Comparison of ENCODE assay signal across 8 cellular contexts in the genomic region with DNA sequence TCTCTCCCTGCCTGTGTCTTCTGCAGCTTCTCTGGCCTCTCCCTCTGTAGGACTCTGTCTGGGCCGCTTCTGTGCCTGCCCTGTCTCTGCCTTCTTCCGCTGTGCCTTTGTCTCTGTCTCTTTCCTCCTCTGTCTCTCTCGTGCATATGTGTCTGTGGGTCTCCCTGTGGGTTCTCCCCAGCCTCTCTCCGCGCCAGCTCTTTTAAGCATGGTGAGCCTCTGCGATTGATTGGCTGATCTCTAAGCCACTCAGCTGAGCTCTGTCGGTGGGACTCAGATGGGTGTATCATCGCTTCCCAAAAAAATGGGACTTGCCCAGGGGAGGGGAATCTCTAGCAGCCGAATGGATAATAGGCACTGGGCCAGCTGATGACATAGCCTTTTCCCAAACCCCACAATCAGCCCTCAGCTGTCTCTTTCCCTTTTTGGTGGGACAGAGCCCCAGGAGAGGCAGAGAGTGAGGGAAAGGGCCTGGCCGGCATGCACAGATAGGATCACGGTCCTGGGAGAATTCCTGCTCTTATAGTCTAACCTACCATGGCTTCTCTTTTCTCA. TPM values are rescaled to one million over a fixed set of nuclear protein-coding genes. Genes with fewer than 3 reads are reported as not detected.
DNase-seq lines count a peak whose midpoint lies in the region; ATAC-seq and TF ChIP-seq lines count a peak whose summit lies in the region.

A gene with protein sequence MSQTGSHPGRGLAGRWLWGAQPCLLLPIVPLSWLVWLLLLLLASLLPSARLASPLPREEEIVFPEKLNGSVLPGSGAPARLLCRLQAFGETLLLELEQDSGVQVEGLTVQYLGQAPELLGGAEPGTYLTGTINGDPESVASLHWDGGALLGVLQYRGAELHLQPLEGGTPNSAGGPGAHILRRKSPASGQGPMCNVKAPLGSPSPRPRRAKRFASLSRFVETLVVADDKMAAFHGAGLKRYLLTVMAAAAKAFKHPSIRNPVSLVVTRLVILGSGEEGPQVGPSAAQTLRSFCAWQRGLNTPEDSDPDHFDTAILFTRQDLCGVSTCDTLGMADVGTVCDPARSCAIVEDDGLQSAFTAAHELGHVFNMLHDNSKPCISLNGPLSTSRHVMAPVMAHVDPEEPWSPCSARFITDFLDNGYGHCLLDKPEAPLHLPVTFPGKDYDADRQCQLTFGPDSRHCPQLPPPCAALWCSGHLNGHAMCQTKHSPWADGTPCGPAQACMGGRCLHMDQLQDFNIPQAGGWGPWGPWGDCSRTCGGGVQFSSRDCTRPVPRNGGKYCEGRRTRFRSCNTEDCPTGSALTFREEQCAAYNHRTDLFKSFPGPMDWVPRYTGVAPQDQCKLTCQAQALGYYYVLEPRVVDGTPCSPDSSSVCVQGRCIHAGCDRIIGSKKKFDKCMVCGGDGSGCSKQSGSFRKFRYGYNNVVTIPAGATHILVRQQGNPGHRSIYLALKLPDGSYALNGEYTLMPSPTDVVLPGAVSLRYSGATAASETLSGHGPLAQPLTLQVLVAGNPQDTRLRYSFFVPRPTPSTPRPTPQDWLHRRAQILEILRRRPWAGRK (minus strand): TSS at position 178 of the 555 bp plus-strand sequence. CDS start 427 bp downstream, outside the sequence.

- intact Hi-C loops in heart left ventricle (cut with DNase I): loop anchor here in 1 of 10 donors (10.0 kb wide), 1 partner anchor 186 kb away; no protein-coding TSS in a partner anchor
- intact Hi-C loops in prostate gland (cut with DNase I): no loop called here

- H3K36me3 ChIP-seq in heart left ventricle (peaks cover 0 to 30% (median 6%) of the 10 kb centered on the region in 9 donors), prostate gland (no peaks in the 10 kb centered on the region)

- H3K27me3 ChIP-seq in heart left ventricle (no peaks in the 10 kb centered on the region), prostate gland (replicated peaks; ENCODE audit: insufficient read depth) (no peaks in the 10 kb centered on the region)

- TF ChIP-seq POLR2A in heart left ventricle (IDR thresholded peaks at IDR 0.05) (peak; percentile 8 to 83), prostate gland (IDR thresholded peaks at IDR 0.05) (peak; percentile 18)

- H3K4me3 ChIP-seq in heart left ventricle (peak within 1 kb of the TSS; percentile 13 to 62 (median 56)), prostate gland (peak within 1 kb of the TSS in 1 of 2 donors; percentile 11)

- H3K36me3 Mint-ChIP-seq in activated naive CD4-positive, alpha-beta T cell treated with anti-CD3 and anti-CD28 coated beads, Interleukin-2, amount 50 U/mL, for 72 hours: peaks cover 15 to 16% of the 10 kb centered on the region in 2 donors

- H3K4me1 ChIP-seq in heart left ventricle (peaks cover 6 to 90% (median 67%) of the 10 kb centered on the region in 12 donors), prostate gland (replicated peaks) (no peaks in the 10 kb centered on the region)

- 51 to 55% (median 52%) methylated on average over 11 of the region's 11 CpGs for WGBS in heart left ventricle, 4 donors
- 48% methylated on average over 11 of the region's 11 CpGs for WGBS in prostate gland

- H3K27ac Mint-ChIP-seq in activated naive CD4-positive, alpha-beta T cell treated with anti-CD3 and anti-CD28 coated beads, Interleukin-2, amount 50 U/mL, for 72 hours: peak within 1 kb of the TSS; percentile 95 to 97

- no peaks in the 10 kb centered on the region for H3K9me3 Mint-ChIP-seq in activated naive CD4-positive, alpha-beta T cell treated with anti-CD3 and anti-CD28 coated beads, Interleukin-2, amount 50 U/mL, for 72 hours

- H3K9me3 ChIP-seq in heart left ventricle (no peaks in the 10 kb centered on the region), prostate gland (no peaks in the 10 kb centered on the region)

- TF ChIP-seq CTCF in heart left ventricle (IDR thresholded peaks at IDR 0.05) (no peak), prostate gland (IDR thresholded peaks at IDR 0.05) (no peak)

- DNase-seq in GM03348 (ENCODE audit: low spot score): peak; percentile 87
- DNase-seq in activated naive CD4-positive, alpha-beta T cell treated with anti-CD3 and anti-CD28 coated beads, Interleukin-2, amount 50 U/mL, for 72 hours (ENCODE audit: low spot score in 2 of 2): no peak
- peak; percentile 74 to 87 (median 80) for DNase-seq in heart left ventricle
- no peak for DNase-seq in prostate gland (ENCODE audit: low spot score)
- DNase-seq in NCI-H2171 treated with DMSO at 0.1 percent for 48 hours (lab: John Stamatoyannopoulos, UW): no peak
- DNase-seq in effector CD8-positive, alpha-beta T cell (lab: John Stamatoyannopoulos, UW): no peak
- DNase-seq in activated CD4-positive, CD25-positive, alpha-beta regulatory T cell treated with anti-CD3 and anti-CD28 coated beads, Interleukin-2, amount 50 U/mL, for 72 hours: no peak

- H3K27ac ChIP-seq in heart left ventricle (peak within 1 kb of the TSS; percentile 93 to 99 (median 97)), prostate gland (peak within 1 kb of the TSS; percentile 45 to 96)

- ATAC-seq in activated naive CD4-positive, alpha-beta T cell treated with anti-CD3 and anti-CD28 coated beads, Interleukin-2, amount 50 U/mL, for 72 hours: no peak
- ATAC-seq in heart left ventricle (peak in 3 of 4 donors; percentile 24 to 45 (median 31)), HG03432 (IDR thresholded peaks at IDR 0.05; ENCODE audit: unreplicated experiment) (no peak)

RNA-seq across cellular contexts. Expression of the gene that starts here (rescaled TPM):
- total RNA-seq in activated naive CD4-positive, alpha-beta T cell treated with anti-CD3 and anti-CD28 coated beads, Interleukin-2, amount 50 U/mL, for 72 hours: 1 to 10 TPM; 2.7 to 4.2 TPM
- total RNA-seq in heart left ventricle (10 to 100 TPM in 3 of 9 donors, 1 to 10 TPM in 6; 1.6 to 65.2 (median 8.4) TPM), prostate gland (1 to 10 TPM in 1 of 2 donors, under 1 TPM in 1; 0.55 to 3.4 TPM)
- polyA plus RNA-seq in heart left ventricle: 1 to 10 TPM; 5.7 to 6.1 TPM

Comparison
In these comparisons a context has a peak if more than half of its experiments do, and no peak if none do; other contexts are left out.
1. DNase-seq: peak in GM03348 (single experiment) and heart left ventricle (5 of 5); none in activated naive CD4-positive, alpha-beta T cell treated with anti-CD3 and anti-CD28 coated beads, Interleukin-2, amount 50 U/mL, for 72 hours (0 of 2), prostate gland (single experiment), NCI-H2171 treated with DMSO at 0.1 percent for 48 hours (single experiment), effector CD8-positive, alpha-beta T cell (single experiment) and activated CD4-positive, CD25-positive, alpha-beta regulatory T cell treated with anti-CD3 and anti-CD28 coated beads, Interleukin-2, amount 50 U/mL, for 72 hours (single experiment).
2. ATAC-seq: peak in heart left ventricle (3 of 4); none in activated naive CD4-positive, alpha-beta T cell treated with anti-CD3 and anti-CD28 coated beads, Interleukin-2, amount 50 U/mL, for 72 hours (0 of 2) and HG03432 (single experiment).